ENCODE assay signal across 8 cellular contexts in genomic region chr3:194135516-194135805, GRCh38. TPM values are rescaled to one million over a fixed set of nuclear protein-coding genes. Genes with fewer than 3 reads are reported as not detected.
DNase-seq lines count a peak whose midpoint lies in the region; ATAC-seq and TF ChIP-seq lines count a peak whose summit lies in the region.

No MANE protein-coding gene starts in this region.

- H3K4me3 ChIP-seq in MG63 (peak overlapping the region; percentile 65), endodermal cell (ENCODE audit: low read length) (peak overlapping the region; percentile 87), osteoblast (ENCODE audit: insufficient read depth, low read length) (peak overlapping the region; percentile 70)

- intact Hi-C loops in CD4-positive, alpha-beta T cell (cut with DNase I, micrococcal nuclease) = loop anchor here (5.0 to 10.0 kb wide), 4 partner anchors 161 to 262 kb away; partner anchors contain the start of gene GP5 (in 1 of the 2)

- H3K4me1 Mint-ChIP-seq in CD4-positive, alpha-beta T cell (ENCODE audit: low read depth) = peaks cover 62% of the 10 kb centered on the region
- H3K4me1 Mint-ChIP-seq in endodermal cell = peaks cover 56% of the 10 kb centered on the region

- H3K27me3 ChIP-seq in CD4-positive, alpha-beta T cell (ENCODE audit: control insufficient read depth, insufficient read depth, low read length) = peaks cover 59% of the 10 kb centered on the region
- H3K27me3 ChIP-seq in MG63 (no peaks in the 10 kb centered on the region), endodermal cell (ENCODE audit: control insufficient read depth, insufficient read depth, low read length, poor library complexity, severe bottlenecking) (peaks cover 12% of the 10 kb centered on the region), osteoblast (ENCODE audit: insufficient read depth, low read length) (peaks cover under 1% of the 10 kb centered on the region)

- POLR2A ChIA-PET in CD4-positive, alpha-beta T cell (lab: Charles Lee) = interaction anchor here (1.2 kb wide), 1 partner anchor 64 kb away, joined by 3 read pairs; no protein-coding TSS in a partner anchor

- peak overlapping the region; percentile 69 for H3K27ac Mint-ChIP-seq in CD4-positive, alpha-beta T cell
- peak overlapping the region; percentile 94 for H3K27ac Mint-ChIP-seq in endodermal cell

- ATAC-seq in CD4-positive, alpha-beta T cell (ENCODE audit: poor library complexity) = no peak
- ATAC-seq in GM18498 (IDR thresholded peaks at IDR 0.05; ENCODE audit: unreplicated experiment) = no peak

- CTCF ChIA-PET in CD4-positive, alpha-beta T cell (lab: Charles Lee) = no interaction called here

- H3K27me3 Mint-ChIP-seq in CD4-positive, alpha-beta T cell = peaks cover 57% of the 10 kb centered on the region
- H3K27me3 Mint-ChIP-seq in endodermal cell (ENCODE audit: insufficient read depth) = peaks cover 18% of the 10 kb centered on the region

- no peaks in the 10 kb centered on the region for H4K20me1 ChIP-seq in osteoblast (ENCODE audit: insufficient read depth, low read length)

- TF ChIP-seq CTCF in CD4-positive, alpha-beta T cell (IDR thresholded peaks at IDR 0.05) = no peak
- TF ChIP-seq CTCF in endodermal cell (conservative IDR thresholded peaks at IDR 0.05) (no peak), osteoblast (IDR thresholded peaks at IDR 0.05; ENCODE audit: extremely low read depth, low read depth, low read length) (no peak)

- H3K4me2 ChIP-seq in osteoblast (ENCODE audit: insufficient read depth, low read length) = peak overlapping the region; percentile 86

- H3K36me3 ChIP-seq in MG63 = peaks cover 5% of the 10 kb centered on the region; the same call in 1 of the 2 replicates
- H3K36me3 ChIP-seq in endodermal cell (ENCODE audit: control insufficient read depth, insufficient read depth, low read length) = no peaks in the 10 kb centered on the region
- H3K36me3 ChIP-seq in osteoblast (ENCODE audit: insufficient read depth, low read length) = no peaks in the 10 kb centered on the region

- no peak overlapping the region for H3K27ac ChIP-seq in CD4-positive, alpha-beta T cell (ENCODE audit: low read depth, low read length)
- H3K27ac ChIP-seq in endodermal cell (ENCODE audit: low read depth, low read length) (peak overlapping the region; percentile 97), osteoblast (ENCODE audit: low read depth, low read length) (peak overlapping the region; percentile 98)

- H3K9me3 Mint-ChIP-seq in CD4-positive, alpha-beta T cell = no peaks in the 10 kb centered on the region
- no peaks in the 10 kb centered on the region for H3K9me3 Mint-ChIP-seq in endodermal cell

- WGBS in endodermal cell (ENCODE audit: insufficient coverage in 1 of 2, insufficient read length in 1 of 2), 2 experiments = 0% methylated on average over 2 of the region's 4 CpGs; no CpG with 5 or more reads in 1 of the 2 experiments

- H3K4me1 ChIP-seq in endodermal cell (ENCODE audit: control insufficient read depth, insufficient read depth, low read length) = peaks cover 20% of the 10 kb centered on the region
- peaks cover 41% of the 10 kb centered on the region for H3K4me1 ChIP-seq in osteoblast (ENCODE audit: insufficient read depth, low read length)

- H3K9me3 ChIP-seq in CD4-positive, alpha-beta T cell (ENCODE audit: control insufficient read depth, low read length) = no peaks in the 10 kb centered on the region
- no peaks in the 10 kb centered on the region for H3K9me3 ChIP-seq in MG63
- no peaks in the 10 kb centered on the region for H3K9me3 ChIP-seq in endodermal cell (ENCODE audit: control insufficient read depth, low read length)
- H3K9me3 ChIP-seq in osteoblast (ENCODE audit: low read depth, low read length) = no peaks in the 10 kb centered on the region

- H3K4me3 Mint-ChIP-seq in CD4-positive, alpha-beta T cell = peak overlapping the region; percentile 91
- peak overlapping the region; percentile 89 for H3K4me3 Mint-ChIP-seq in endodermal cell

- H3K9ac ChIP-seq in endodermal cell (ENCODE audit: extremely low read depth, low read length, poor library complexity, severe bottlenecking) = peak overlapping the region; percentile 82

- H3K36me3 Mint-ChIP-seq in CD4-positive, alpha-beta T cell (ENCODE audit: low read depth) = peaks cover 10% of the 10 kb centered on the region
- H3K36me3 Mint-ChIP-seq in endodermal cell (ENCODE audit: low read depth) = peaks cover 4% of the 10 kb centered on the region

- DNase-seq in CD4-positive, alpha-beta T cell = no peak
- DNase-seq in MG63 (no peak), endodermal cell (peak; percentile 59), osteoblast (ENCODE audit: insufficient read length, low spot score, missing footprints) (no peak), SKM-1 treated with dmso at 0.1 percent for 144 hours (lab: John Stamatoyannopoulos, UW; ENCODE audit: unreplicated experiment) (no peak), ureter (ENCODE audit: low spot score) (no peak), retina (no peak)

- H3K79me2 ChIP-seq in osteoblast (ENCODE audit: insufficient read depth, low read length) = peaks cover 2% of the 10 kb centered on the region

- H2AFZ ChIP-seq in osteoblast (ENCODE audit: low read length) = peak overlapping the region; percentile 24

RNA-seq across cellular contexts. Expression of gene HES1, which starts 0.5 kb away (rescaled TPM):
- 1 to 10 TPM in 1 of 2 experiments, under 1 TPM in 1; 0.89 to 1.5 TPM for total RNA-seq in CD4-positive, alpha-beta T cell
- 17.7 and 19.3 TPM in 2 replicates for total RNA-seq in MG63 (2014; rRNA removed; shearing (Covaris generic); ENCODE audit: low replicate concordance)
- total RNA-seq in endodermal cell (10 to 100 TPM in 1 of 2 donors, 1 to 10 TPM in 1; 2.1 to 17.5 TPM), osteoblast (4.4 and 4.7 TPM in 2 replicates), ureter (230 TPM)
- 63.6 TPM for polyA plus RNA-seq in endodermal cell (2013, experiment 1 of 2)
- polyA plus RNA-seq in endodermal cell (2013, experiment 2 of 2) = 67.6 TPM

Comparison
In these comparisons a context has a peak if more than half of its experiments do, and no peak if none do; other contexts are left out.
1. RNA of gene HES1, which starts 0.5 kb away (total RNA-seq): 230 TPM in ureter (single experiment); 17.7 to 19.3 TPM in MG63, 2.1 to 17.5 TPM in endodermal cell, 4.4 to 4.7 TPM in osteoblast and 0.89 to 1.5 TPM in CD4-positive, alpha-beta T cell; every median in the first group is over 10 times any median in the second.
2. Peak in every context shown above with its lines, with median percentiles within 50 percentile points of each other: H3K4me3 ChIP-seq.